Comparison of ENCODE assay signal across 8 cellular contexts in the genomic region with DNA sequence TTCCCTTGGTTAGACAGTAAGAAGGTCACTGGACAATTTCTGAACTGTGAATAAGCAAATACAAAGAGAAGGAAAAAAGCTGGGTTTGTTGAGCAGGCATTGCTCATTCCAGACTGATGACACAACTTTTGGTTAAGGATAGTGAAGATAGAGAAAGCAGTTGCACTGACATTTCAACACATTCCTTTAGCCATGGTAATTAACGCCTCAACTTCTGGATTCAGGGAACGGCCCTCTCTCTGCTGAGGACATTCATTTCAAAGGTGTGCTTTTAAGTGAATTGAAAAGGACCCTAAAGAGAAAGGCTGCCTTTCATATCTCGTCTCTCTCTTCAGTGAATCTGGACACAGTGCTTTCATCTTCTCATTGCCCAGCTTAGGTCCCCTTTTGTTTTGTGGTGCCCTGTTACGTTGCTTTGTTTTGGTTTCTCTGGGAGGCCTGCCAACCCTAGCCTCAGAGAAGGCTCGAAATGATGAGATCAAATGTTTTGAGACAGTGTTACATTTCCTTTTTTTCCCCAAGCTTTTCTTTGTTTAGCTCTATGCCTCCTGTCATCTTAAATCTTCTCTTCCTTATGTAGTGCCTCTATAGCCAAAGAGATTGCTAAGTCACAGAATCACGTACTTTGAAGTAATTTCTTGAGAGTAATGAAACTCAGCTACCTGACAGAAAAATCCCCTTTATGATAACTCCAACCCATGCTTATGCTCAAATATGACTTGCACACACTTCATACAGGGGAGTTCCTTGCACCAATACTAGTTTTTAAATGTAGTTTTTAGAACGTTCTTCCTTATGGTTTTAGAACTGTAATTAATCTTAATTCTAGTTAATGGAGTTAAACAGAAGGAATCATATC.
A peak's percentile ranks its signal among the peaks of the same experiment; 100 is the strongest.
DNase-seq lines count a peak whose midpoint lies in the region; ATAC-seq and TF ChIP-seq lines count a peak whose summit lies in the region.

No MANE protein-coding gene starts in this region.

- intact Hi-C loops in sciatic nerve (cut with DNase I): no loop called here
- intact Hi-C loops in prostate gland (cut with DNase I): no loop called here

- peak; percentile 75 for DNase-seq in AG09319 (ENCODE audit: extremely low read depth, low read depth)
- DNase-seq in SJSA1 (ENCODE audit: low read depth in 1 of 2, low spot score in 2 of 2): peak; percentile 65 to 91
- DNase-seq in fibroblast of gingiva (ENCODE audit: low read depth): peak; percentile 90
- DNase-seq in sciatic nerve (ENCODE audit: low spot score): no peak
- DNase-seq in prostate gland (ENCODE audit: low spot score): no peak
- no peak for DNase-seq in ecto neural progenitor cell (ENCODE audit: low spot score)
- no peak for DNase-seq in NCI-H2227 (lab: John Stamatoyannopoulos, UW; ENCODE audit: unreplicated experiment)

- TF ChIP-seq CTCF in AG09319 (IDR thresholded peaks at IDR 0.05; ENCODE audit: low read depth, low read length) (no peak), prostate gland (IDR thresholded peaks at IDR 0.05) (no peak)

- H3K27me3 ChIP-seq in SJSA1 (replicated peaks): no peaks in the 10 kb centered on the region
- H3K27me3 ChIP-seq in prostate gland (replicated peaks; ENCODE audit: insufficient read depth): no peaks in the 10 kb centered on the region

- H3K4me1 ChIP-seq in SJSA1 (replicated peaks) (peaks cover 39% of the 10 kb centered on the region), prostate gland (replicated peaks) (no peaks in the 10 kb centered on the region)

- no peak for TF ChIP-seq POLR2A in prostate gland (IDR thresholded peaks at IDR 0.05)

- ATAC-seq in GM21423 (IDR thresholded peaks at IDR 0.05; ENCODE audit: unreplicated experiment): peak; percentile 59
- ATAC-seq in sciatic nerve: peak; percentile 55

- H3K27ac ChIP-seq in SJSA1 (peak overlapping the region; percentile 99), prostate gland (no peak overlapping the region)

- H3K9me3 ChIP-seq in SJSA1 (replicated peaks) (no peaks in the 10 kb centered on the region), prostate gland (no peaks in the 10 kb centered on the region)

- H3K36me3 ChIP-seq in SJSA1 (no peaks in the 10 kb centered on the region), prostate gland (no peaks in the 10 kb centered on the region)

- H3K4me3 ChIP-seq in SJSA1 (peak overlapping the region; percentile 32), prostate gland (no peak overlapping the region)

- 31% methylated on average over 7 of the region's 7 CpGs for WGBS in prostate gland

Comparison
In these comparisons a context has a peak if more than half of its experiments do, and no peak if none do; other contexts are left out.
1. DNase-seq: peak in AG09319 (single experiment), SJSA1 (2 of 2) and fibroblast of gingiva (single experiment); none in sciatic nerve (single experiment), prostate gland (single experiment), ecto neural progenitor cell (single experiment) and NCI-H2227 (single experiment).